In the genomic region with DNA sequence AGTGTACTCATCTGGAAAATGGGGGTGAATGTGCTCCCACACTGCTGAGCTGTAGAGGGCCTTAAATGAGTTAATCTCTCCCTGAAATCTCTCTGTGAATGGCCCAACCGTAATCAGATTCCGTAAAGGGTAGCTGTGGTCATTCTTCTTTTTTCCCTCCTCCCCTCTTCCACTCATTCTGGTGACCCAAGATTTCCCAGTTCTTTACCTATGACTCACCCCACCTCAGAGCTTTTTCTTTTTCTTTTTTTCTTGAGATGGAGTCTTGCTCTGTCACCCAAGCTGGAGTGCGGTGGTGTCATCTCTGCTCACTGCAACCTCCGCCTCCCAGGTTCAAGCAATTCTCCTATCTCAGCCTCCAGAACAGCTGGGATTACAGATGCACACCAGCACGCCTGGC, we compare ENCODE assay signal across 32 cellular contexts. TPM values are rescaled to one million over a fixed set of nuclear protein-coding genes. Genes with fewer than 3 reads are reported as not detected.
"Had no signal": no experiment of that assay in that cellular context is flagged by ENCODE, and none has a peak within 500 bp of the region (broad histone marks: within the 10 kb centered on the region; RNA-seq: fewer than 3 reads in every experiment).

No MANE protein-coding gene starts in this region.

- H3K4me3 Mint-ChIP-seq: activated naive CD8-positive, alpha-beta T cell treated with anti-CD3 and anti-CD28 coated beads for 36 hours; activated T-cell treated with anti-CD3 and anti-CD28 coated beads, Interleukin-2, amount 50 U/mL, for 4 hours; naive B cell; stimulated activated naive B cell treated with anti-CD40 and anti-IgM and Interleukin-4, amounts not matched to agents 10 μg/mL and 1 μg/mL and 100 μg/mL, for 72 hours had no signal

- H3K4me3 ChIP-seq: body of pancreas, cardiac muscle cell, heart left ventricle, lower lobe of right lung, sigmoid colon, smooth muscle cell, transverse colon had no signal

- DNase-seq: activated CD4-positive, alpha-beta T cell treated with anti-CD3 and anti-CD28 coated beads for 1 hour; activated CD8-positive, alpha-beta memory T cell treated with anti-CD3 and anti-CD28 coated beads for 24 hours; activated CD8-positive, alpha-beta memory T cell treated with anti-CD3 and anti-CD28 coated beads, Interleukin-2, amount 50 U/mL, for 48 hours; activated naive CD4-positive, alpha-beta T cell treated with Interleukin-2 at 50 U/mL for 16 hours; activated naive CD8-positive, alpha-beta T cell treated with anti-CD3 and anti-CD28 coated beads for 36 hours; activated T-cell treated with anti-CD3 and anti-CD28 coated beads, Interleukin-2, amount 50 U/mL, for 4 hours; amniotic stem cell; body of pancreas; heart left ventricle; lower lobe of right lung; naive B cell; occipital lobe; retina; sigmoid colon; stimulated activated CD4-positive, alpha-beta T cell treated with anti-CD3 and anti-CD28 coated beads, Interleukin-15, amount 100 ng/mL, for 24 hours; stimulated activated CD8-positive, alpha-beta memory T cell treated with anti-CD3 and anti-CD28 coated beads, Interleukin-4, amount 100 ng/mL, for 48 hours; stimulated activated naive B cell treated with anti-CD40 and anti-IgM and Interleukin-4, amounts not matched to agents 10 μg/mL and 1 μg/mL and 100 μg/mL, for 72 hours; T-helper 9 cell; transverse colon had no signal

- H3K27ac Mint-ChIP-seq: activated naive CD8-positive, alpha-beta T cell treated with anti-CD3 and anti-CD28 coated beads for 36 hours; naive B cell; stimulated activated naive B cell treated with anti-CD40 and anti-IgM and Interleukin-4, amounts not matched to agents 10 μg/mL and 1 μg/mL and 100 μg/mL, for 72 hours had no signal

- H3K4me2 ChIP-seq: smooth muscle cell had no signal

- H3K9me3 Mint-ChIP-seq: activated naive CD8-positive, alpha-beta T cell treated with anti-CD3 and anti-CD28 coated beads for 36 hours; activated T-cell treated with anti-CD3 and anti-CD28 coated beads, Interleukin-2, amount 50 U/mL, for 4 hours had no signal

- H3K4me1 Mint-ChIP-seq: activated naive CD8-positive, alpha-beta T cell treated with anti-CD3 and anti-CD28 coated beads for 36 hours; naive B cell; stimulated activated naive B cell treated with anti-CD40 and anti-IgM and Interleukin-4, amounts not matched to agents 10 μg/mL and 1 μg/mL and 100 μg/mL, for 72 hours had no signal

- FAIRE-seq: endometrium, islet of Langerhans had no signal

- H3K27me3 ChIP-seq: body of pancreas, cardiac muscle cell, sigmoid colon, transverse colon had no signal

- H3K27ac ChIP-seq: body of pancreas, cardiac muscle cell, heart left ventricle, lower lobe of right lung, sigmoid colon, transverse colon had no signal

- H3K36me3 ChIP-seq: cardiac muscle cell, heart left ventricle, lower lobe of right lung, sigmoid colon, transverse colon had no signal

- H3K36me3 Mint-ChIP-seq: activated naive CD8-positive, alpha-beta T cell treated with anti-CD3 and anti-CD28 coated beads for 36 hours; naive B cell; stimulated activated naive B cell treated with anti-CD40 and anti-IgM and Interleukin-4, amounts not matched to agents 10 μg/mL and 1 μg/mL and 100 μg/mL, for 72 hours had no signal

- ATAC-seq: activated T-cell treated with anti-CD3 and anti-CD28 coated beads, Interleukin-2, amount 50 U/mL, for 4 hours; body of pancreas; heart left ventricle; lower lobe of right lung; stimulated activated naive B cell treated with anti-CD40 and anti-IgM and Interleukin-4, amounts not matched to agents 10 μg/mL and 1 μg/mL and 100 μg/mL, for 72 hours had no signal

- H3K9me3 ChIP-seq: body of pancreas, heart left ventricle, lower lobe of right lung, sigmoid colon, transverse colon had no signal

- H3K4me1 ChIP-seq: body of pancreas, heart left ventricle, lower lobe of right lung, sigmoid colon, transverse colon had no signal

RNA-seq across cellular contexts. Expression of gene MUC16, which starts 33.3 kb away (rescaled TPM):
- total RNA-seq: activated naive CD8-positive, alpha-beta T cell treated with anti-CD3 and anti-CD28 coated beads for 36 hours; cardiac muscle cell; chondrocyte; occipital lobe; T-helper 1 cell treated with Interleukin-12 subunit alpha and Interleukin-12 subunit beta and Interleukin-4 antibody, amounts not matched to agents 30 ng/mL and 1 ng/mL, for 36 hours; temporal lobe; transverse colon had no signal
- polyA plus RNA-seq: cardiac muscle cell, heart left ventricle, neural cell, smooth muscle cell had no signal

RNA-seq across cellular contexts. Expression of gene OR1M1, which starts 43.3 kb away (rescaled TPM):
- total RNA-seq: activated naive CD8-positive, alpha-beta T cell treated with anti-CD3 and anti-CD28 coated beads for 36 hours; activated T-cell treated with anti-CD3 and anti-CD28 coated beads, Interleukin-2, amount 50 U/mL, for 4 hours; body of pancreas; cardiac muscle cell; chondrocyte; epithelial cell of proximal tubule; fibroblast of villous mesenchyme; heart left ventricle; lower lobe of right lung; mesenteric fat pad; mucosa of gallbladder; occipital lobe; posterior vena cava; sigmoid colon; smooth muscle cell; T-helper 1 cell treated with Interleukin-12 subunit alpha and Interleukin-12 subunit beta and Interleukin-4 antibody, amounts not matched to agents 30 ng/mL and 1 ng/mL, for 36 hours; temporal lobe; transverse colon had no signal
- polyA plus RNA-seq: cardiac muscle cell, heart left ventricle, neural cell, sigmoid colon, smooth muscle cell had no signal
